ENCODE assay signal across 8 cellular contexts in the genomic region with DNA sequence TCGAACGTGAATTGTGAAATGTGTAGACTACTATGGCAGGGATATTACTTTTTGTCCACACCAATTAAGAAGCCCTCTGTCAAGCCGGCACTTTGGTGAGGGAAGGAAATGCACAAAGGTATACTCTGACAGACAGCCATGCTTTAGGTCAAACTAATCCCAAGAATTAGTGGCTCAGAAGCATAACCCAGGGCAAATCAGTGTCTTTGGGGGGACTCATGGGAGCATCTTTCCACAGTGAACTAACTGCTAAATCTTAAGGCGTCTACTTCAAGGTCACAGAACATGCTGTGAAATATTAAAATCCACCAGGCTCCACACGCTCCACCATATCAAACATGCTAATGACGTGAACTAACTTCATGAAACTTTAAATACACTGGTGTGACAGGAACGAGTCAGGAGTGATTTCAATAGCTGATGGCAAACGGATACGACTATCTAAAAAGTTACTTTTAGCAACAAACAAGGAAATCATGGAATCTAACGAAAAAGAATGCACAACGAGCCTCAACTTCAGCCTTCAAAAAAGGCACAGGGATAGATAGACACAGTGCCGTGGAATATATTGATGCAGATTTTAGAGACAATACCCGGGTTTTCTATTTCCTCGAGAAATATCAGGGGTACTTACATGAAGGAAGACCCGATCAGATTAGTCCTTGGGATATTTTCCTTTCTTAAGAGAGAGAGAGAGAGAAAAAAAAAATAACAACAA. TPM values are rescaled to one million over a fixed set of nuclear protein-coding genes. Genes with fewer than 3 reads are reported as not detected.
A peak's percentile ranks its signal among the peaks of the same experiment; 100 is the strongest.
DNase-seq lines count a peak whose midpoint lies in the region; TF ChIP-seq lines count a peak whose summit lies in the region.

No MANE protein-coding gene starts in this region.

- peak overlapping the region; percentile 88 to 95 (median 94) for H3K27ac Mint-ChIP-seq in nephron

- H3K36me3 Mint-ChIP-seq in nephron (ENCODE audit: low read depth) = no peaks in the 10 kb centered on the region

- peaks cover 17% of the 10 kb centered on the region; the same call in 1 of the 2 replicates for H3K27me3 ChIP-seq in H7 (ENCODE audit: control insufficient read depth, insufficient read depth, low read length)

- H3K9me3 Mint-ChIP-seq in nephron = no peaks in the 10 kb centered on the region

- H3K36me3 ChIP-seq in H7 (replicated peaks; ENCODE audit: control insufficient read depth, insufficient read depth, low read length) = no peaks in the 10 kb centered on the region

- peaks cover 12% of the 10 kb centered on the region for H3K4me1 Mint-ChIP-seq in nephron

- H3K27me3 Mint-ChIP-seq in nephron (ENCODE audit: low read depth) = peaks cover 24% of the 10 kb centered on the region

- DNase-seq in H7 = no peak
- peak; percentile 59 for DNase-seq in RPMI8226
- DNase-seq in epithelial cell of esophagus (ENCODE audit: low read depth) = no peak
- DNase-seq in NCI-H2227 (lab: John Stamatoyannopoulos, UW; ENCODE audit: unreplicated experiment) = no peak
- no peak for DNase-seq in NCI-H2081 treated with DMSO at 0.1 percent for 48 hours (lab: John Stamatoyannopoulos, UW)
- DNase-seq in HK-2 (ENCODE audit: unreplicated experiment) = no peak
- no peak for DNase-seq in stimulated activated CD4-positive, alpha-beta T cell treated with anti-CD3 and anti-CD28 coated beads, Interleukin-1b, Interleukin-23, amount 100 ng/mL, for 48 hours

- H3K4me3 Mint-ChIP-seq in nephron = peak overlapping the region; percentile 91 to 96 (median 93)

- H3K4me3 ChIP-seq in H7 (ENCODE audit: insufficient read depth, low read depth, low read length) = peak overlapping the region; percentile 46
- peak overlapping the region; percentile 55 for H3K4me3 ChIP-seq in epithelial cell of esophagus (ENCODE audit: low read length)

- no peak for TF ChIP-seq CTCF in epithelial cell of esophagus (IDR thresholded peaks at IDR 0.05; ENCODE audit: insufficient read depth, low read depth, low read length, missing control alignments)
- TF ChIP-seq CTCF in nephron (IDR thresholded peaks at IDR 0.05; ENCODE audit: unreplicated experiment in 3 of 3) = no peak

RNA-seq across cellular contexts. Expression of a gene that starts 0.5 kb away (rescaled TPM):
- total RNA-seq in H7 (2014; rRNA removed; shearing (Covaris generic)) = 3.4 and 5.5 TPM in 2 replicates
